In genomic region chr15:92903956-92904831, GRCh38 we compare ENCODE assay signal across 8 cellular contexts. TPM values are rescaled to one million over a fixed set of nuclear protein-coding genes. Genes with fewer than 3 reads are reported as not detected.
DNase-seq lines count a peak whose midpoint lies in the region; ATAC-seq lines count a peak whose summit lies in the region.

No MANE protein-coding gene starts in this region.

- H3K4me1 Mint-ChIP-seq in activated CD4-positive, alpha-beta T cell treated with anti-CD3 and anti-CD28 coated beads, Interleukin-2, amount 10 ng/mL, durations not matched to agents 7 days and 5 days, result peaks cover 59% of the 10 kb centered on the region

- POLR2A ChIA-PET in activated CD4-positive, alpha-beta T cell treated with anti-CD3 and anti-CD28 coated beads, Interleukin-2, amount 10 ng/mL, durations not matched to agents 7 days and 5 days (lab: Charles Lee), result interaction anchor here (0.6 to 4.9 kb wide), 4 partner anchors 15 to 96 kb away, joined by 3 to 56 read pairs (median 6); no protein-coding TSS in a partner anchor

- CTCF ChIA-PET in activated CD4-positive, alpha-beta T cell treated with anti-CD3 and anti-CD28 coated beads, Interleukin-2, amount 10 ng/mL, durations not matched to agents 7 days and 5 days (lab: Charles Lee), result interaction anchor here (0.9 to 3.0 kb wide), 3 partner anchors 10 to 95 kb away, joined by 3 to 26 read pairs (median 4); no protein-coding TSS in a partner anchor

- DNase-seq in C1 segment of cervical spinal cord (lab: John Stamatoyannopoulos, UW), result peak; percentile 84 to 100 (median 98)
- DNase-seq in NCI-H526 treated with DMSO at 0.1 percent for 48 hours (lab: John Stamatoyannopoulos, UW), result peak; percentile 98
- DNase-seq in activated CD4-positive, alpha-beta T cell treated with anti-CD3 and anti-CD28 coated beads, Interleukin-2, amount 10 ng/mL, durations not matched to agents 7 days and 5 days, result peak; percentile 99
- peak; percentile 99 for DNase-seq in cortex of kidney (lab: John Stamatoyannopoulos, UW)
- DNase-seq in left kidney (ENCODE audit: low read depth, low spot score), result peak; percentile 99
- DNase-seq in stimulated activated CD4-positive, alpha-beta T cell treated with anti-CD3 and anti-CD28 coated beads, Interleukin-1b, Interleukin-23, amount 100 ng/mL, for 48 hours, result peak; percentile 99

- ATAC-seq in GM19351 (IDR thresholded peaks at IDR 0.05; ENCODE audit: unreplicated experiment) (peak; percentile 76), HG03520 (IDR thresholded peaks at IDR 0.05; ENCODE audit: unreplicated experiment) (peak; percentile 83)

- peaks cover 4% of the 10 kb centered on the region for H3K9me3 Mint-ChIP-seq in activated CD4-positive, alpha-beta T cell treated with anti-CD3 and anti-CD28 coated beads, Interleukin-2, amount 10 ng/mL, durations not matched to agents 7 days and 5 days

- no peaks in the 10 kb centered on the region for H3K27me3 Mint-ChIP-seq in activated CD4-positive, alpha-beta T cell treated with anti-CD3 and anti-CD28 coated beads, Interleukin-2, amount 10 ng/mL, durations not matched to agents 7 days and 5 days

- H3K27ac Mint-ChIP-seq in activated CD4-positive, alpha-beta T cell treated with anti-CD3 and anti-CD28 coated beads, Interleukin-2, amount 10 ng/mL, durations not matched to agents 7 days and 5 days, result peak overlapping the region; percentile 99

- H3K36me3 Mint-ChIP-seq in activated CD4-positive, alpha-beta T cell treated with anti-CD3 and anti-CD28 coated beads, Interleukin-2, amount 10 ng/mL, durations not matched to agents 7 days and 5 days (ENCODE audit: low read depth), result peaks cover 65% of the 10 kb centered on the region

- peak overlapping the region; percentile 80 for H3K4me3 Mint-ChIP-seq in activated CD4-positive, alpha-beta T cell treated with anti-CD3 and anti-CD28 coated beads, Interleukin-2, amount 10 ng/mL, durations not matched to agents 7 days and 5 days

RNA-seq across cellular contexts. Expression of gene CHD2, which starts 4.1 kb away (rescaled TPM):
- total RNA-seq in activated CD4-positive, alpha-beta T cell treated with anti-CD3 and anti-CD28 coated beads, Interleukin-2, amount 10 ng/mL, durations not matched to agents 7 days and 5 days, result 100 to 1,000 TPM; 129 to 148 TPM

Comparison
In these comparisons a context has a peak if more than half of its experiments do, and no peak if none do; other contexts are left out.
1. Peak in every context shown above with its lines: DNase-seq and ATAC-seq.